ENCODE assay signal across 8 cellular contexts in the genomic region with DNA sequence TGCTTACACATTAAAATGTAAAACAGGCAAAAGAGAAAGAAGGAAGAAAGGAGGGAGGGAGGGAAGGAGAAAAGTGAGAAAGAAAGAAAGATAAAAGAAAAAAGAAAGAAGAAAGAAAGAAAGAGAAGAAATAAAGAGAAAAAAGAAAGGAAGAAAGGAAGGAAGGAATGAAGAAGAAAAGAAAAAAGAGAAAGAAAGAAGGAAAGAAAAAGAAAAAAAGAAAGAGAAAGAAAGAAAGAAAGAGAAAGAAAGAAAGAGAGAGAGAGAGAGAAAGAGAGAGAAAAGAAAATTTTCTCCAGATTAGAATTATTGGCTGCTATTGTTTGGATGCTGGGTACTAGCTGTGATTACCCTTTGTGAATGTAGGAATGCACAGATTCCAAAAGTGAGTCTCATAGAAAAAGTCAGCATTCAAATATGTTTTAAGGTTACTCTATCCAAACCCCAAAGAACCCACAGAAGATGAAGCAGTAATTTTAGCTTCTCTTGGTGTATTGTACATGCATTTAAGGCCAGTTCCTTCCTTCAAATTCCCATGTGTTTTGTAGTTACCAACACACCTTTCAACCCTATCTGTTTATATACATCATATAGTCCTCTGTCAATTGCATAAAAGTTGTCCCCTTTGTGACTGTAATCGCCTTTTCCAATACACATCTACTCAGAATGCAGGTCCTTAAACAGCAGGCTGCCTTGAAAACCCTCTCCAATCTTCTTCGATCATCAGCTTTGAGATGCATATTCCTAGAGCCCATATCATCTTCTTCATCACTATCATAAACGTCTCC. TPM values are rescaled to one million over a fixed set of nuclear protein-coding genes. Genes with fewer than 3 reads are reported as not detected.
DNase-seq lines count a peak whose midpoint lies in the region; ATAC-seq and TF ChIP-seq lines count a peak whose summit lies in the region.

No MANE protein-coding gene starts in this region.

- no peak for TF ChIP-seq CTCF in fibroblast of mammary gland (conservative IDR thresholded peaks at IDR 0.05; ENCODE audit: control insufficient read depth, insufficient read depth, low read depth, low read length)
- TF ChIP-seq CTCF in prostate gland (IDR thresholded peaks at IDR 0.05): no peak
- TF ChIP-seq CTCF in GM10266 (IDR thresholded peaks at IDR 0.05; ENCODE audit: control insufficient read depth, insufficient read depth, low read depth, missing control alignments): no peak

- H3K27ac ChIP-seq in SK-N-MC: no peak overlapping the region
- H3K27ac ChIP-seq in prostate gland: peak overlapping the region; percentile 90 to 95

- no peak for TF ChIP-seq POLR2A in prostate gland (IDR thresholded peaks at IDR 0.05)

- H3K4me1 ChIP-seq in prostate gland (replicated peaks): peaks cover 5% of the 10 kb centered on the region

- no peaks in the 10 kb centered on the region for H3K27me3 ChIP-seq in prostate gland (replicated peaks; ENCODE audit: insufficient read depth)

- ATAC-seq in GM19372 (IDR thresholded peaks at IDR 0.05; ENCODE audit: low read depth, unreplicated experiment) (peak; percentile 2), HG03571 (IDR thresholded peaks at IDR 0.05; ENCODE audit: unreplicated experiment) (no peak)

- DNase-seq in AG08396 (ENCODE audit: low spot score): peak; percentile 67
- no peak for DNase-seq in SK-N-MC (ENCODE audit: low read depth, low spot score)
- peak; percentile 50 for DNase-seq in fibroblast of mammary gland (ENCODE audit: low read depth)
- no peak for DNase-seq in prostate gland (ENCODE audit: low spot score)
- DNase-seq in posterior vena cava (ENCODE audit: low spot score): no peak
- DNase-seq in GM10266 (ENCODE audit: extremely low spot score): no peak

- H3K36me3 ChIP-seq in SK-N-MC (ENCODE audit: insufficient read depth, low read length) (no peaks in the 10 kb centered on the region), prostate gland (no peaks in the 10 kb centered on the region)

- H3K9ac ChIP-seq in SK-N-MC (ENCODE audit: insufficient read length): peak overlapping the region; percentile 58

- intact Hi-C loops in prostate gland (cut with DNase I): loop anchor here (5.0 to 10.0 kb wide), 3 partner anchors 565 to 1717 kb away; a partner anchor contains a TSS
- intact Hi-C loops in posterior vena cava (cut with DNase I): loop anchor here in 1 of 2 donors (5.0 kb wide), 1 partner anchor 1820 kb away; a partner anchor contains a TSS

- H3K4me3 ChIP-seq in SK-N-MC (peak overlapping the region; percentile 84), fibroblast of mammary gland (ENCODE audit: control insufficient read depth, low read depth, low read length) (peak overlapping the region; percentile 74), prostate gland (peak overlapping the region; percentile 64 to 77)

- H3K9me3 ChIP-seq in SK-N-MC (ENCODE audit: low read depth, low read length) (no peaks in the 10 kb centered on the region), prostate gland (no peaks in the 10 kb centered on the region)

- 3% methylated on average over 3 of the region's 3 CpGs for WGBS in prostate gland

RNA-seq across cellular contexts. Expression of a gene that starts 0.8 kb away (rescaled TPM):
- 10 to 100 TPM; 49.5 to 60.3 TPM for total RNA-seq in prostate gland
- 10 to 100 TPM; 15.5 to 23.6 TPM for total RNA-seq in posterior vena cava

RNA-seq across cellular contexts. Expression of a gene that starts 30.1 kb away (rescaled TPM):
- total RNA-seq in prostate gland (10 to 100 TPM in 1 of 2 donors, 1 to 10 TPM in 1; 6.9 to 10.7 TPM), posterior vena cava (1 to 10 TPM; 1.9 to 2.0 TPM)

RNA-seq across cellular contexts. Expression of a gene that starts 34.8 kb away (rescaled TPM):
- total RNA-seq in prostate gland (1 to 10 TPM in 1 of 2 donors, under 1 TPM in 1; 0.62 to 1.4 TPM), posterior vena cava (1 to 10 TPM in 1 of 2 donors, under 1 TPM in 1; 0.48 to 1.0 TPM)

RNA-seq across cellular contexts. Expression of a gene that starts 55.8 kb away (rescaled TPM):
- not detected for total RNA-seq in prostate gland
- total RNA-seq in posterior vena cava: not detected

Comparison
In these comparisons a context has a peak if more than half of its experiments do, and no peak if none do; other contexts are left out.
1. DNase-seq: peak in AG08396 (single experiment) and fibroblast of mammary gland (single experiment); none in SK-N-MC (single experiment), prostate gland (single experiment), posterior vena cava (single experiment) and GM10266 (single experiment).
2. Peak in every context shown above with its lines, with median percentiles within 50 percentile points of each other: H3K4me3 ChIP-seq.